8 cellular contexts compared by ENCODE assay signal in genomic region chr14:103104654-103105511, GRCh38. TPM values are rescaled to one million over a fixed set of nuclear protein-coding genes. Genes with fewer than 3 reads are reported as not detected.
A peak's percentile ranks its signal among the peaks of the same experiment; 100 is the strongest.
DNase-seq lines count a peak whose midpoint lies in the region; ATAC-seq, FAIRE-seq and TF ChIP-seq lines count a peak whose summit lies in the region.

No MANE protein-coding gene starts in this region.

- peak; percentile 75 for TF ChIP-seq CTCF in D721Med (IDR thresholded peaks at IDR 0.05; ENCODE audit: insufficient read depth, missing control alignments)
- TF ChIP-seq CTCF in esophagus muscularis mucosa (IDR thresholded peaks at IDR 0.05) = peak; percentile 92 to 100 (median 98)

- H3K9me3 Mint-ChIP-seq in natural killer cell treated with Interleukin-12 subunit alpha and Interleukin-12 subunit beta and Interleukin-15 and Interleukin-18, amount 100 ng/mL, for 72 hours = no peaks in the 10 kb centered on the region

- H3K4me3 ChIP-seq in esophagus muscularis mucosa = peak overlapping the region in 1 of 4 donors; percentile 31

- no peak overlapping the region for H3K27ac Mint-ChIP-seq in natural killer cell treated with Interleukin-12 subunit alpha and Interleukin-12 subunit beta and Interleukin-15 and Interleukin-18, amount 100 ng/mL, for 72 hours

- ATAC-seq in HG02623 (IDR thresholded peaks at IDR 0.05; ENCODE audit: unreplicated experiment) (peak; percentile 40), HG03520 (IDR thresholded peaks at IDR 0.05; ENCODE audit: unreplicated experiment) (no peak)
- peak; percentile 70 to 79 for ATAC-seq in natural killer cell treated with Interleukin-12 subunit alpha and Interleukin-12 subunit beta and Interleukin-15 and Interleukin-18, amount 100 ng/mL, for 72 hours

- no peak for FAIRE-seq in D721Med (lab: Jason Lieb, UNC)

- WGBS in esophagus muscularis mucosa = 29% methylated on average over 10 of the region's 61 CpGs

- peaks cover 0 to 70% (median 33%) of the 10 kb centered on the region in 4 donors for H3K27me3 ChIP-seq in esophagus muscularis mucosa

- no peak for TF ChIP-seq EP300 in esophagus muscularis mucosa (IDR thresholded peaks at IDR 0.05)

- peaks cover 13 to 16% of the 10 kb centered on the region in 2 donors for H3K27me3 Mint-ChIP-seq in natural killer cell treated with Interleukin-12 subunit alpha and Interleukin-12 subunit beta and Interleukin-15 and Interleukin-18, amount 100 ng/mL, for 72 hours

- no peaks in the 10 kb centered on the region for H3K36me3 Mint-ChIP-seq in natural killer cell treated with Interleukin-12 subunit alpha and Interleukin-12 subunit beta and Interleukin-15 and Interleukin-18, amount 100 ng/mL, for 72 hours

- no peaks in the 10 kb centered on the region for H3K9me3 ChIP-seq in esophagus muscularis mucosa

- H3K27ac ChIP-seq in esophagus muscularis mucosa (replicated peaks in 1 of 4) (no peak overlapping the region), substantia nigra (ENCODE audit: low read depth, low read length, poor library complexity, severe bottlenecking) (no peak overlapping the region)

- H3K4me1 ChIP-seq in esophagus muscularis mucosa = peaks cover 29 to 50% (median 47%) of the 10 kb centered on the region in 4 donors

- no peak for TF ChIP-seq POLR2A in esophagus muscularis mucosa (IDR thresholded peaks at IDR 0.05; ENCODE audit: low read depth)

- no peak overlapping the region for H3K4me3 Mint-ChIP-seq in natural killer cell treated with Interleukin-12 subunit alpha and Interleukin-12 subunit beta and Interleukin-15 and Interleukin-18, amount 100 ng/mL, for 72 hours

- H3K36me3 ChIP-seq in esophagus muscularis mucosa = no peaks in the 10 kb centered on the region

- H3K4me1 Mint-ChIP-seq in natural killer cell treated with Interleukin-12 subunit alpha and Interleukin-12 subunit beta and Interleukin-15 and Interleukin-18, amount 100 ng/mL, for 72 hours (ENCODE audit: low read depth in 2 of 2) = peaks cover 6 to 7% of the 10 kb centered on the region in 2 donors

- intact Hi-C loops in esophagus muscularis mucosa (cut with DNase I) = loop anchor here (2.0 to 5.0 kb wide), 3 partner anchors 37 to 188 kb away; no protein-coding TSS in a partner anchor

- DNase-seq in D721Med (ENCODE audit: insufficient read length, low spot score) = peak; percentile 93
- DNase-seq in NCI-H69 (lab: John Stamatoyannopoulos, UW) = peak; percentile 86
- DNase-seq in activated T-cell treated with anti-CD3 and anti-CD28 coated beads for 24 hours (ENCODE audit: low read depth) = peak; percentile 55
- DNase-seq in esophagus muscularis mucosa (ENCODE audit: extremely low spot score) = no peak
- DNase-seq in natural killer cell treated with Interleukin-12 subunit alpha and Interleukin-12 subunit beta and Interleukin-15 and Interleukin-18, amount 100 ng/mL, for 72 hours (ENCODE audit: low spot score) = peak; percentile 80
- DNase-seq in substantia nigra (lab: John Stamatoyannopoulos, UW) = peak in 28 of 49 donors; percentile 10 to 69 (median 43)

RNA-seq across cellular contexts. Expression of gene EXOC3L4, which starts 10.4 kb away (rescaled TPM):
- 1 to 10 TPM in 3 of 4 donors, under 1 TPM in 1; 0.42 to 2.0 (median 1.2) TPM for total RNA-seq in esophagus muscularis mucosa
- not detected for total RNA-seq in natural killer cell treated with Interleukin-12 subunit alpha and Interleukin-12 subunit beta and Interleukin-15 and Interleukin-18, amount 100 ng/mL, for 72 hours

RNA-seq across cellular contexts. Expression of gene TNFAIP2, which starts 18.4 kb away (rescaled TPM):
- 100 to 1,000 TPM in 1 of 4 donors, 10 to 100 TPM in 3; 29.0 to 104 (median 74.0) TPM for total RNA-seq in esophagus muscularis mucosa
- total RNA-seq in natural killer cell treated with Interleukin-12 subunit alpha and Interleukin-12 subunit beta and Interleukin-15 and Interleukin-18, amount 100 ng/mL, for 72 hours = 1 to 10 TPM; 8.1 to 9.6 TPM

RNA-seq across cellular contexts. Expression of gene LBHD2, which starts 20.9 kb away (rescaled TPM):
- total RNA-seq in esophagus muscularis mucosa = not detected
- total RNA-seq in natural killer cell treated with Interleukin-12 subunit alpha and Interleukin-12 subunit beta and Interleukin-15 and Interleukin-18, amount 100 ng/mL, for 72 hours = not detected

RNA-seq across cellular contexts. Expression of gene CDC42BPB, which starts 47.5 kb away (rescaled TPM):
- total RNA-seq in esophagus muscularis mucosa = 100 to 1,000 TPM in 2 of 4 donors, 10 to 100 TPM in 2; 93.9 to 132 (median 110) TPM
- 1 to 10 TPM; 2.2 to 3.6 TPM for total RNA-seq in natural killer cell treated with Interleukin-12 subunit alpha and Interleukin-12 subunit beta and Interleukin-15 and Interleukin-18, amount 100 ng/mL, for 72 hours
